In the genomic region with DNA sequence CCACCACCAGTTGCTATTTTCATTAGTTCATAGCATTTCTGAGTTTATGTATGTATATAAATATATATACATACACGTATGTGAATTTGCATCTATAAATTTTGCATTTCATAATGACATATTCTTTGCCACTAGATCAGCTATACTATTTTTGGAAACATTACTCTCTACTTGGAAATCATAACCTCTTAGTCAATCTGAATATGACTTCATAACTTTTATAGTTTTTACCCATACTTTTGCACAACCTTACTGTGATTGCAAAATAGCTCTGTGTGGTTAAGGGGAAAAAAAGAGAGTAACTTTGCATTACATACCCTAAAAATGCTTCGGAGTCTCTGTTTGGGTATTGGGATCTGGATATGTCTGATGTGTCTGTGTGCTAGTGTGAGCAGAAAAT, we compare ENCODE assay signal across 1 cellular context.
TF ChIP-seq lines count a peak whose summit lies in the region.

No MANE protein-coding gene starts in this region.

TF ChIP-seq in GM23338, 12 proteins besides CTCF, POLR2A, EP300 and RAD21 (continued from another document):
- TF ChIP-seq, protein P1, sequence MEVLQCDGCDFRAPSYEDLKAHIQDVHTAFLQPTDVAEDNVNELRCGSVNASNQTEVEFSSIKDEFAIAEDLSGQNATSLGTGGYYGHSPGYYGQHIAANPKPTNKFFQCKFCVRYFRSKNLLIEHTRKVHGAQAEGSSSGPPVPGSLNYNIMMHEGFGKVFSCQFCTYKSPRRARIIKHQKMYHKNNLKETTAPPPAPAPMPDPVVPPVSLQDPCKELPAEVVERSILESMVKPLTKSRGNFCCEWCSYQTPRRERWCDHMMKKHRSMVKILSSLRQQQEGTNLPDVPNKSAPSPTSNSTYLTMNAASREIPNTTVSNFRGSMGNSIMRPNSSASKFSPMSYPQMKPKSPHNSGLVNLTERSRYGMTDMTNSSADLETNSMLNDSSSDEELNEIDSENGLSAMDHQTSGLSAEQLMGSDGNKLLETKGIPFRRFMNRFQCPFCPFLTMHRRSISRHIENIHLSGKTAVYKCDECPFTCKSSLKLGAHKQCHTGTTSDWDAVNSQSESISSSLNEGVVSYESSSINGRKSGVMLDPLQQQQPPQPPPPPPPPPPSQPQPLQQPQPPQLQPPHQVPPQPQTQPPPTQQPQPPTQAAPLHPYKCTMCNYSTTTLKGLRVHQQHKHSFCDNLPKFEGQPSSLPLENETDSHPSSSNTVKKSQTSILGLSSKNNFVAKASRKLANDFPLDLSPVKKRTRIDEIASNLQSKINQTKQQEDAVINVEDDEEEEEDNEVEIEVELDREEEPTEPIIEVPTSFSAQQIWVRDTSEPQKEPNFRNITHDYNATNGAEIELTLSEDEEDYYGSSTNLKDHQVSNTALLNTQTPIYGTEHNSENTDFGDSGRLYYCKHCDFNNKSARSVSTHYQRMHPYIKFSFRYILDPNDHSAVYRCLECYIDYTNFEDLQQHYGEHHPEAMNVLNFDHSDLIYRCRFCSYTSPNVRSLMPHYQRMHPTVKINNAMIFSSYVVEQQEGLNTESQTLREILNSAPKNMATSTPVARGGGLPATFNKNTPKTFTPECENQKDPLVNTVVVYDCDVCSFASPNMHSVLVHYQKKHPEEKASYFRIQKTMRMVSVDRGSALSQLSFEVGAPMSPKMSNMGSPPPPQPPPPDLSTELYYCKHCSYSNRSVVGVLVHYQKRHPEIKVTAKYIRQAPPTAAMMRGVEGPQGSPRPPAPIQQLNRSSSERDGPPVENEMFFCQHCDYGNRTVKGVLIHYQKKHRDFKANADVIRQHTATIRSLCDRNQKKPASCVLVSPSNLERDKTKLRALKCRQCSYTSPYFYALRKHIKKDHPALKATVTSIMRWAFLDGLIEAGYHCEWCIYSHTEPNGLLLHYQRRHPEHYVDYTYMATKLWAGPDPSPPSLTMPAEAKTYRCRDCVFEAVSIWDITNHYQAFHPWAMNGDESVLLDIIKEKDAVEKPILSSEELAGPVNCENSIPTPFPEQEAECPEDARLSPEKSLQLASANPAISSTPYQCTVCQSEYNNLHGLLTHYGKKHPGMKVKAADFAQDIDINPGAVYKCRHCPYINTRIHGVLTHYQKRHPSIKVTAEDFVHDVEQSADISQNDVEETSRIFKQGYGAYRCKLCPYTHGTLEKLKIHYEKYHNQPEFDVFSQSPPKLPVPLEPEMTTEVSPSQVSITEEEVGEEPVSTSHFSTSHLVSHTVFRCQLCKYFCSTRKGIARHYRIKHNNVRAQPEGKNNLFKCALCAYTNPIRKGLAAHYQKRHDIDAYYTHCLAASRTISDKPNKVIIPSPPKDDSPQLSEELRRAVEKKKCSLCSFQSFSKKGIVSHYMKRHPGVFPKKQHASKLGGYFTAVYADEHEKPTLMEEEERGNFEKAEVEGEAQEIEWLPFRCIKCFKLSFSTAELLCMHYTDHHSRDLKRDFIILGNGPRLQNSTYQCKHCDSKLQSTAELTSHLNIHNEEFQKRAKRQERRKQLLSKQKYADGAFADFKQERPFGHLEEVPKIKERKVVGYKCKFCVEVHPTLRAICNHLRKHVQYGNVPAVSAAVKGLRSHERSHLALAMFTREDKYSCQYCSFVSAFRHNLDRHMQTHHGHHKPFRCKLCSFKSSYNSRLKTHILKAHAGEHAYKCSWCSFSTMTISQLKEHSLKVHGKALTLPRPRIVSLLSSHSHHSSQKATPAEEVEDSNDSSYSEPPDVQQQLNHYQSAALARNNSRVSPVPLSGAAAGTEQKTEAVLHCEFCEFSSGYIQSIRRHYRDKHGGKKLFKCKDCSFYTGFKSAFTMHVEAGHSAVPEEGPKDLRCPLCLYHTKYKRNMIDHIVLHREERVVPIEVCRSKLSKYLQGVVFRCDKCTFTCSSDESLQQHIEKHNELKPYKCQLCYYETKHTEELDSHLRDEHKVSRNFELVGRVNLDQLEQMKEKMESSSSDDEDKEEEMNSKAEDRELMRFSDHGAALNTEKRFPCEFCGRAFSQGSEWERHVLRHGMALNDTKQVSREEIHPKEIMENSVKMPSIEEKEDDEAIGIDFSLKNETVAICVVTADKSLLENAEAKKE (CRISPR knock-in tag; IDR thresholded peaks at IDR 0.05): no peak
- no peak for TF ChIP-seq STAT1 (IDR thresholded peaks at IDR 0.05; ENCODE audit: unreplicated experiment)
- no peak for TF ChIP-seq POLR2AphosphoS5 (IDR thresholded peaks at IDR 0.05; ENCODE audit: low read depth)
- TF ChIP-seq EZH2phosphoT487 (IDR thresholded peaks at IDR 0.05; ENCODE audit: unreplicated experiment): no peak
- TF ChIP-seq, protein P2, sequence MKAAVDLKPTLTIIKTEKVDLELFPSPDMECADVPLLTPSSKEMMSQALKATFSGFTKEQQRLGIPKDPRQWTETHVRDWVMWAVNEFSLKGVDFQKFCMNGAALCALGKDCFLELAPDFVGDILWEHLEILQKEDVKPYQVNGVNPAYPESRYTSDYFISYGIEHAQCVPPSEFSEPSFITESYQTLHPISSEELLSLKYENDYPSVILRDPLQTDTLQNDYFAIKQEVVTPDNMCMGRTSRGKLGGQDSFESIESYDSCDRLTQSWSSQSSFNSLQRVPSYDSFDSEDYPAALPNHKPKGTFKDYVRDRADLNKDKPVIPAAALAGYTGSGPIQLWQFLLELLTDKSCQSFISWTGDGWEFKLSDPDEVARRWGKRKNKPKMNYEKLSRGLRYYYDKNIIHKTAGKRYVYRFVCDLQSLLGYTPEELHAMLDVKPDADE (IDR thresholded peaks at IDR 0.05): no peak
- TF ChIP-seq CREB1 (CRISPR knock-in tag; IDR thresholded peaks at IDR 0.05; ENCODE audit: low read depth): no peak
